Comparison of ENCODE assay signal across 1 cellular context in the genomic region with DNA sequence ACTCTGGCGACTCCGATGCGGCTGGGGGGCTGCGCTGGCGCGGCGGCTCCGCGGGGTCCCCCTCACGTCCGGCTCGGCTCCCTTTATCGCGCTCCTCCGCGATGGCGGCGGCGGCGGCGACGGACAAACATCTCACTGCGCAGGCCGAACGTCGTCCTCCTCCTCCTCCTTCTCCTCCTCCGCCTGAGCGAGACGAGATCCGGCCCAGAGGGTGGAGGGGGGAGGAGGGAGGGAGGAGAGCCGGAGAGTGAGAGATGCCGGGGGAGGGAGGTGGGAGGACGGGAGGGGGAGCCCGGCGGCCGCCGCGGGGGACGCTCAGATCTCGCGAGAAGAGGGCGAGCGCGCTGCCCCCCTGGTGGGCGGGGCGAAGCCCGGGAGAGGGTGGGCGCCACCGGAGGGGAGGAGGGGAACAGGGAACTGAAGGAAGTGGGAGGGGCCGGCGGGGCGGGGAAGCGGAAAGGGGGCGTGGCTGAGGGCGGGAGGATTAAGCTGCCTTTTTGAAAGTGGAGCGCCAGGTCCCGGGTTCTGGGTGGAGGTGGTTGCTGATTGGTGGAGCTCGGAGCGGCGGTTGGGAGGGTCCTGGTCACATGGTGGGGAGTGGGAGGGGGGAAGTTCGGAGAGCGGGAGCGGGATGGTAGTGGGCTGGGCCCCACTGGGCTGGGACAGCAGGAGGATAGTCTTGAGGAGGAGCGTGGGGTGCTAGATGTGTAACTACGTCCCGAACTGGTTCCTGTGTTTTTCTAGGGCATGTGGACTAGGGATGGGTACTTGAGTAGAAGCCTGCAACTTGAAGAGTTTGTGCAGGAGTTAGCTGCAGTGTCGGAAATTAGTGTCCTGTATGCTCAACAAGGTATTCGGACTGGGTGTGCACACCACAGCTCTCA.
A peak's percentile ranks its signal among the peaks of the same experiment; 100 is the strongest.
TF ChIP-seq lines count a peak whose summit lies in the region.

A gene (minus strand): TSS at position 159 of the 884 bp plus-strand sequence. CDS start 354 bp downstream, outside the sequence.

TF ChIP-seq in GM12878, 131 proteins besides CTCF, POLR2A, EP300 and RAD21 (continued from another document and continues in another):
- TF ChIP-seq, protein P1, sequence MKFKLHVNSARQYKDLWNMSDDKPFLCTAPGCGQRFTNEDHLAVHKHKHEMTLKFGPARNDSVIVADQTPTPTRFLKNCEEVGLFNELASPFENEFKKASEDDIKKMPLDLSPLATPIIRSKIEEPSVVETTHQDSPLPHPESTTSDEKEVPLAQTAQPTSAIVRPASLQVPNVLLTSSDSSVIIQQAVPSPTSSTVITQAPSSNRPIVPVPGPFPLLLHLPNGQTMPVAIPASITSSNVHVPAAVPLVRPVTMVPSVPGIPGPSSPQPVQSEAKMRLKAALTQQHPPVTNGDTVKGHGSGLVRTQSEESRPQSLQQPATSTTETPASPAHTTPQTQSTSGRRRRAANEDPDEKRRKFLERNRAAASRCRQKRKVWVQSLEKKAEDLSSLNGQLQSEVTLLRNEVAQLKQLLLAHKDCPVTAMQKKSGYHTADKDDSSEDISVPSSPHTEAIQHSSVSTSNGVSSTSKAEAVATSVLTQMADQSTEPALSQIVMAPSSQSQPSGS (IDR thresholded peaks at IDR 0.05; ENCODE audit: low read length) = no peak
- no peak for TF ChIP-seq FOXK2 (IDR thresholded peaks at IDR 0.05)
- TF ChIP-seq HDAC2 (IDR thresholded peaks at IDR 0.05) = no peak
- TF ChIP-seq, protein P2, sequence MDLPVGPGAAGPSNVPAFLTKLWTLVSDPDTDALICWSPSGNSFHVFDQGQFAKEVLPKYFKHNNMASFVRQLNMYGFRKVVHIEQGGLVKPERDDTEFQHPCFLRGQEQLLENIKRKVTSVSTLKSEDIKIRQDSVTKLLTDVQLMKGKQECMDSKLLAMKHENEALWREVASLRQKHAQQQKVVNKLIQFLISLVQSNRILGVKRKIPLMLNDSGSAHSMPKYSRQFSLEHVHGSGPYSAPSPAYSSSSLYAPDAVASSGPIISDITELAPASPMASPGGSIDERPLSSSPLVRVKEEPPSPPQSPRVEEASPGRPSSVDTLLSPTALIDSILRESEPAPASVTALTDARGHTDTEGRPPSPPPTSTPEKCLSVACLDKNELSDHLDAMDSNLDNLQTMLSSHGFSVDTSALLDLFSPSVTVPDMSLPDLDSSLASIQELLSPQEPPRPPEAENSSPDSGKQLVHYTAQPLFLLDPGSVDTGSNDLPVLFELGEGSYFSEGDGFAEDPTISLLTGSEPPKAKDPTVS (IDR thresholded peaks at IDR 0.05; ENCODE audit: low read depth, low read length) = no peak
- TF ChIP-seq, protein P3, sequence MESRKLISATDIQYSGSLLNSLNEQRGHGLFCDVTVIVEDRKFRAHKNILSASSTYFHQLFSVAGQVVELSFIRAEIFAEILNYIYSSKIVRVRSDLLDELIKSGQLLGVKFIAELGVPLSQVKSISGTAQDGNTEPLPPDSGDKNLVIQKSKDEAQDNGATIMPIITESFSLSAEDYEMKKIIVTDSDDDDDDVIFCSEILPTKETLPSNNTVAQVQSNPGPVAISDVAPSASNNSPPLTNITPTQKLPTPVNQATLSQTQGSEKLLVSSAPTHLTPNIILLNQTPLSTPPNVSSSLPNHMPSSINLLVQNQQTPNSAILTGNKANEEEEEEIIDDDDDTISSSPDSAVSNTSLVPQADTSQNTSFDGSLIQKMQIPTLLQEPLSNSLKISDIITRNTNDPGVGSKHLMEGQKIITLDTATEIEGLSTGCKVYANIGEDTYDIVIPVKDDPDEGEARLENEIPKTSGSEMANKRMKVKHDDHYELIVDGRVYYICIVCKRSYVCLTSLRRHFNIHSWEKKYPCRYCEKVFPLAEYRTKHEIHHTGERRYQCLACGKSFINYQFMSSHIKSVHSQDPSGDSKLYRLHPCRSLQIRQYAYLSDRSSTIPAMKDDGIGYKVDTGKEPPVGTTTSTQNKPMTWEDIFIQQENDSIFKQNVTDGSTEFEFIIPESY (IDR thresholded peaks at IDR 0.05) = no peak
- TF ChIP-seq ZBED1 (IDR thresholded peaks at IDR 0.05; ENCODE audit: borderline replicate concordance) = no peak; the same call in 1 of the 2 replicates
- TF ChIP-seq, protein P4, sequence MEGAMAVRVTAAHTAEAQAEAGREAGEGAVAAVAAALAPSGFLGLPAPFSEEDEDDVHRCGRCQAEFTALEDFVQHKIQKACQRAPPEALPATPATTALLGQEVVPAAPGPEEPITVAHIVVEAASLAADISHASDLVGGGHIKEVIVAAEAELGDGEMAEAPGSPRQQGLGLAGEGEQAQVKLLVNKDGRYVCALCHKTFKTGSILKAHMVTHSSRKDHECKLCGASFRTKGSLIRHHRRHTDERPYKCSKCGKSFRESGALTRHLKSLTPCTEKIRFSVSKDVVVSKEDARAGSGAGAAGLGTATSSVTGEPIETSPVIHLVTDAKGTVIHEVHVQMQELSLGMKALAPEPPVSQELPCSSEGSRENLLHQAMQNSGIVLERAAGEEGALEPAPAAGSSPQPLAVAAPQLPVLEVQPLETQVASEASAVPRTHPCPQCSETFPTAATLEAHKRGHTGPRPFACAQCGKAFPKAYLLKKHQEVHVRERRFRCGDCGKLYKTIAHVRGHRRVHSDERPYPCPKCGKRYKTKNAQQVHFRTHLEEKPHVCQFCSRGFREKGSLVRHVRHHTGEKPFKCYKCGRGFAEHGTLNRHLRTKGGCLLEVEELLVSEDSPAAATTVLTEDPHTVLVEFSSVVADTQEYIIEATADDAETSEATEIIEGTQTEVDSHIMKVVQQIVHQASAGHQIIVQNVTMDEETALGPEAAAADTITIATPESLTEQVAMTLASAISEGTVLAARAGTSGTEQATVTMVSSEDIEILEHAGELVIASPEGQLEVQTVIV (IDR thresholded peaks at IDR 0.05; ENCODE audit: borderline replicate concordance, partially characterized antibody) = peak; percentile 26
- no peak for TF ChIP-seq MYC (IDR thresholded peaks at IDR 0.05; ENCODE audit: insufficient read depth, insufficient read length, insufficient replicate concordance, low read length, severe bottlenecking)
- TF ChIP-seq YBX1 (IDR thresholded peaks at IDR 0.05) = no peak
- TF ChIP-seq JUND (IDR thresholded peaks at IDR 0.05; ENCODE audit: low read depth, low read length) = no peak
- TF ChIP-seq JUNB (IDR thresholded peaks at IDR 0.05) = no peak
- TF ChIP-seq, protein P5, sequence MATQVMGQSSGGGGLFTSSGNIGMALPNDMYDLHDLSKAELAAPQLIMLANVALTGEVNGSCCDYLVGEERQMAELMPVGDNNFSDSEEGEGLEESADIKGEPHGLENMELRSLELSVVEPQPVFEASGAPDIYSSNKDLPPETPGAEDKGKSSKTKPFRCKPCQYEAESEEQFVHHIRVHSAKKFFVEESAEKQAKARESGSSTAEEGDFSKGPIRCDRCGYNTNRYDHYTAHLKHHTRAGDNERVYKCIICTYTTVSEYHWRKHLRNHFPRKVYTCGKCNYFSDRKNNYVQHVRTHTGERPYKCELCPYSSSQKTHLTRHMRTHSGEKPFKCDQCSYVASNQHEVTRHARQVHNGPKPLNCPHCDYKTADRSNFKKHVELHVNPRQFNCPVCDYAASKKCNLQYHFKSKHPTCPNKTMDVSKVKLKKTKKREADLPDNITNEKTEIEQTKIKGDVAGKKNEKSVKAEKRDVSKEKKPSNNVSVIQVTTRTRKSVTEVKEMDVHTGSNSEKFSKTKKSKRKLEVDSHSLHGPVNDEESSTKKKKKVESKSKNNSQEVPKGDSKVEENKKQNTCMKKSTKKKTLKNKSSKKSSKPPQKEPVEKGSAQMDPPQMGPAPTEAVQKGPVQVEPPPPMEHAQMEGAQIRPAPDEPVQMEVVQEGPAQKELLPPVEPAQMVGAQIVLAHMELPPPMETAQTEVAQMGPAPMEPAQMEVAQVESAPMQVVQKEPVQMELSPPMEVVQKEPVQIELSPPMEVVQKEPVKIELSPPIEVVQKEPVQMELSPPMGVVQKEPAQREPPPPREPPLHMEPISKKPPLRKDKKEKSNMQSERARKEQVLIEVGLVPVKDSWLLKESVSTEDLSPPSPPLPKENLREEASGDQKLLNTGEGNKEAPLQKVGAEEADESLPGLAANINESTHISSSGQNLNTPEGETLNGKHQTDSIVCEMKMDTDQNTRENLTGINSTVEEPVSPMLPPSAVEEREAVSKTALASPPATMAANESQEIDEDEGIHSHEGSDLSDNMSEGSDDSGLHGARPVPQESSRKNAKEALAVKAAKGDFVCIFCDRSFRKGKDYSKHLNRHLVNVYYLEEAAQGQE (IDR thresholded peaks at IDR 0.05; ENCODE audit: low read depth, low read length) = no peak
- TF ChIP-seq, protein P6, sequence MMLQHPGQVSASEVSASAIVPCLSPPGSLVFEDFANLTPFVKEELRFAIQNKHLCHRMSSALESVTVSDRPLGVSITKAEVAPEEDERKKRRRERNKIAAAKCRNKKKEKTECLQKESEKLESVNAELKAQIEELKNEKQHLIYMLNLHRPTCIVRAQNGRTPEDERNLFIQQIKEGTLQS (IDR thresholded peaks at IDR 0.05; ENCODE audit: borderline replicate concordance, extremely low read depth, low read depth, low read length) = no peak
- no peak for TF ChIP-seq SUPT20H (IDR thresholded peaks at IDR 0.05; ENCODE audit: borderline replicate concordance, control insufficient read depth, low read depth, low read length)
- TF ChIP-seq, protein P7, sequence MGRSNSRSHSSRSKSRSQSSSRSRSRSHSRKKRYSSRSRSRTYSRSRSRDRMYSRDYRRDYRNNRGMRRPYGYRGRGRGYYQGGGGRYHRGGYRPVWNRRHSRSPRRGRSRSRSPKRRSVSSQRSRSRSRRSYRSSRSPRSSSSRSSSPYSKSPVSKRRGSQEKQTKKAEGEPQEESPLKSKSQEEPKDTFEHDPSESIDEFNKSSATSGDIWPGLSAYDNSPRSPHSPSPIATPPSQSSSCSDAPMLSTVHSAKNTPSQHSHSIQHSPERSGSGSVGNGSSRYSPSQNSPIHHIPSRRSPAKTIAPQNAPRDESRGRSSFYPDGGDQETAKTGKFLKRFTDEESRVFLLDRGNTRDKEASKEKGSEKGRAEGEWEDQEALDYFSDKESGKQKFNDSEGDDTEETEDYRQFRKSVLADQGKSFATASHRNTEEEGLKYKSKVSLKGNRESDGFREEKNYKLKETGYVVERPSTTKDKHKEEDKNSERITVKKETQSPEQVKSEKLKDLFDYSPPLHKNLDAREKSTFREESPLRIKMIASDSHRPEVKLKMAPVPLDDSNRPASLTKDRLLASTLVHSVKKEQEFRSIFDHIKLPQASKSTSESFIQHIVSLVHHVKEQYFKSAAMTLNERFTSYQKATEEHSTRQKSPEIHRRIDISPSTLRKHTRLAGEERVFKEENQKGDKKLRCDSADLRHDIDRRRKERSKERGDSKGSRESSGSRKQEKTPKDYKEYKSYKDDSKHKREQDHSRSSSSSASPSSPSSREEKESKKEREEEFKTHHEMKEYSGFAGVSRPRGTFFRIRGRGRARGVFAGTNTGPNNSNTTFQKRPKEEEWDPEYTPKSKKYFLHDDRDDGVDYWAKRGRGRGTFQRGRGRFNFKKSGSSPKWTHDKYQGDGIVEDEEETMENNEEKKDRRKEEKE (IDR thresholded peaks at IDR 0.05) = no peak
- TF ChIP-seq TAF1 (IDR thresholded peaks at IDR 0.05; ENCODE audit: borderline replicate concordance, low read depth, low read length) = peak; percentile 59; the same call in 1 of the 2 replicates
- no peak for TF ChIP-seq NFYA (IDR thresholded peaks at IDR 0.05; ENCODE audit: borderline replicate concordance, low read depth, low read length)
- TF ChIP-seq, protein P8, sequence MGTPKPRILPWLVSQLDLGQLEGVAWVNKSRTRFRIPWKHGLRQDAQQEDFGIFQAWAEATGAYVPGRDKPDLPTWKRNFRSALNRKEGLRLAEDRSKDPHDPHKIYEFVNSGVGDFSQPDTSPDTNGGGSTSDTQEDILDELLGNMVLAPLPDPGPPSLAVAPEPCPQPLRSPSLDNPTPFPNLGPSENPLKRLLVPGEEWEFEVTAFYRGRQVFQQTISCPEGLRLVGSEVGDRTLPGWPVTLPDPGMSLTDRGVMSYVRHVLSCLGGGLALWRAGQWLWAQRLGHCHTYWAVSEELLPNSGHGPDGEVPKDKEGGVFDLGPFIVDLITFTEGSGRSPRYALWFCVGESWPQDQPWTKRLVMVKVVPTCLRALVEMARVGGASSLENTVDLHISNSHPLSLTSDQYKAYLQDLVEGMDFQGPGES (IDR thresholded peaks at IDR 0.05) = no peak
- no peak for TF ChIP-seq RFX5 (IDR thresholded peaks at IDR 0.05; ENCODE audit: low read depth, low read length)
- peak; percentile 44; the same call in 1 of the 2 replicates for TF ChIP-seq ZSCAN29 (IDR thresholded peaks at IDR 0.05)
- TF ChIP-seq YY1 (IDR thresholded peaks at IDR 0.05; ENCODE audit: low read depth, low read length) = peak; percentile 83
- TF ChIP-seq BCL11A (IDR thresholded peaks at IDR 0.05; ENCODE audit: low read depth, low read length) = no peak
- TF ChIP-seq, protein P9, sequence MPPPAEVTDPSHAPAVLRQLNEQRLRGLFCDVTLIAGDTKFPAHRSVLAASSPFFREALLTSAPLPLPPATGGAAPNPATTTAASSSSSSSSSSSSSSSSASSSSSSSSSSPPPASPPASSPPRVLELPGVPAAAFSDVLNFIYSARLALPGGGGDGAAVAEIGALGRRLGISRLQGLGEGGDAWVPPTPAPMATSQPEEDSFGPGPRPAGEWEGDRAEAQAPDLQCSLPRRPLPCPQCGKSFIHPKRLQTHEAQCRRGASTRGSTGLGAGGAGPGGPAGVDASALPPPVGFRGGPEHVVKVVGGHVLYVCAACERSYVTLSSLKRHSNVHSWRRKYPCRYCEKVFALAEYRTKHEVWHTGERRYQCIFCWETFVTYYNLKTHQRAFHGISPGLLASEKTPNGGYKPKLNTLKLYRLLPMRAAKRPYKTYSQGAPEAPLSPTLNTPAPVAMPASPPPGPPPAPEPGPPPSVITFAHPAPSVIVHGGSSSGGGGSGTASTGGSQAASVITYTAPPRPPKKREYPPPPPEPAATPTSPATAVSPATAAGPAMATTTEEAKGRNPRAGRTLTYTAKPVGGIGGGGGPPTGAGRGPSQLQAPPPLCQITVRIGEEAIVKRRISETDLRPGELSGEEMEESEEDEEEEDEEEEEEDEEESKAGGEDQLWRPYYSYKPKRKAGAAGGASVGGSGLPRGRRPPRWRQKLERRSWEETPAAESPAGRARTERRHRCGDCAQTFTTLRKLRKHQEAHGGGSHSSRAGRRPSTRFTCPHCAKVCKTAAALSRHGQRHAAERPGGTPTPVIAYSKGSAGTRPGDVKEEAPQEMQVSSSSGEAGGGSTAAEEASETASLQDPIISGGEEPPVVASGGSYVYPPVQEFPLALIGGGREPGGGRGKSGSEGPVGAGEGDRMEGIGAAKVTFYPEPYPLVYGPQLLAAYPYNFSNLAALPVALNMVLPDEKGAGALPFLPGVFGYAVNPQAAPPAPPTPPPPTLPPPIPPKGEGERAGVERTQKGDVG (CRISPR knock-in tag; IDR thresholded peaks at IDR 0.05) = no peak
- TF ChIP-seq, protein P10, sequence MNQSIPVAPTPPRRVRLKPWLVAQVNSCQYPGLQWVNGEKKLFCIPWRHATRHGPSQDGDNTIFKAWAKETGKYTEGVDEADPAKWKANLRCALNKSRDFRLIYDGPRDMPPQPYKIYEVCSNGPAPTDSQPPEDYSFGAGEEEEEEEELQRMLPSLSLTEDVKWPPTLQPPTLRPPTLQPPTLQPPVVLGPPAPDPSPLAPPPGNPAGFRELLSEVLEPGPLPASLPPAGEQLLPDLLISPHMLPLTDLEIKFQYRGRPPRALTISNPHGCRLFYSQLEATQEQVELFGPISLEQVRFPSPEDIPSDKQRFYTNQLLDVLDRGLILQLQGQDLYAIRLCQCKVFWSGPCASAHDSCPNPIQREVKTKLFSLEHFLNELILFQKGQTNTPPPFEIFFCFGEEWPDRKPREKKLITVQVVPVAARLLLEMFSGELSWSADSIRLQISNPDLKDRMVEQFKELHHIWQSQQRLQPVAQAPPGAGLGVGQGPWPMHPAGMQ (IDR thresholded peaks at IDR 0.05; ENCODE audit: borderline replicate concordance) = peak; percentile 59; the same call in 1 of the 2 replicates
- no peak for TF ChIP-seq SIN3A (IDR thresholded peaks at IDR 0.05; ENCODE audit: low read depth, low read length)
- no peak for TF ChIP-seq DPF2 (IDR thresholded peaks at IDR 0.05)
- no peak for TF ChIP-seq ESRRA (IDR thresholded peaks at IDR 0.05; ENCODE audit: low read length)
- TF ChIP-seq SIX5 (IDR thresholded peaks at IDR 0.05; ENCODE audit: low read depth, low read length, severe bottlenecking) = no peak
- no peak for TF ChIP-seq SMAD5 (IDR thresholded peaks at IDR 0.05; ENCODE audit: low read depth)
